ENCODE assay signal across 28 cellular contexts in the genomic region with DNA sequence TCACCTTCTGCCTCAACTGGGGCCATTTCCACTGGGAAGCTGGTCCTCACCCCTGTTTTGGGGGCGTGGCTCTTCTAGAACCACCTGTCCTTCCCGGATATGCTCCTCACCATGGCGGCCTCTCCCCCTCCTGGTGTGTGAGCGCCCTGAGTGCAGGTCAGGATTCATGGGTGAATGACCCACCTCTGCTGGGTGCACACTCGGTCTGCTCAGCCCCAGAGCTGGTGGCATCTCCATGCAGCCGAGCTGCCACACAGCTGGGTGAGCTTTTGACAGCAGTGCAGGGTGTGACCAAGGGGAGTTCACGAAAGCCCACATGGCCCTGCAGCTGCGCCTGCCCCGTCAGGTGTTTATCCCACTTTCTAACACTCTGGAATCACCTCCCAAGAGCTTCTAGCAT. TPM values are rescaled to one million over a fixed set of nuclear protein-coding genes. Genes with fewer than 3 reads are reported as not detected.
A peak's percentile ranks its signal among the peaks of the same experiment; 100 is the strongest.
DNase-seq lines count a peak whose midpoint lies in the region; ATAC-seq, FAIRE-seq and TF ChIP-seq lines count a peak whose summit lies in the region.
"Had no signal": no experiment of that assay in that cellular context is flagged by ENCODE, and none has a peak within 500 bp of the region (broad histone marks: within the 10 kb centered on the region; RNA-seq: fewer than 3 reads in every experiment).

No MANE protein-coding gene starts in this region.

- CTCF ChIA-PET in CD8-positive, alpha-beta T cell (lab: Charles Lee) = interaction anchor here (1.0 to 1.3 kb wide), 2 partner anchors 36 to 41 kb away, joined by 3 to 6 read pairs; no protein-coding TSS in a partner anchor

- peak; percentile 60 for DNase-seq in NCI-H2171 (lab: John Stamatoyannopoulos, UW)
- DNase-seq in bronchial epithelial cell (ENCODE audit: low read depth) = no peak
- DNase-seq in progenitor cell of endocrine pancreas (ENCODE audit: low spot score, unreplicated experiment) = no peak
- no peak for DNase-seq in CD8-positive, alpha-beta T cell
- no peak for DNase-seq in DMS 273 treated with DMSO at 0.1 percent for 48 hours (lab: John Stamatoyannopoulos, UW)
- DNase-seq: activated CD4-positive, alpha-beta T cell treated with anti-CD3 and anti-CD28 coated beads for 4 hours; activated CD8-positive, alpha-beta memory T cell treated with anti-CD3 and anti-CD28 coated beads for 24 hours; activated T-cell treated with anti-CD3 and anti-CD28 coated beads for 4 hours; AML-193; amniotic stem cell; brain microvascular endothelial cell; CD8-positive, alpha-beta memory T cell; dorsolateral prefrontal cortex; esophagus squamous epithelium; HCEC 1CT; kidney glomerular epithelial cell; Right ventricle myocardium superior; stimulated activated naive CD8-positive, alpha-beta T cell treated with anti-CD3 and anti-CD28 coated beads, Interleukin-15, Interleukin-2, amounts not matched to agents 100 U/mL and 50 U/mL, for 24 hours had no signal

- TF ChIP-seq CTCF in bronchial epithelial cell (IDR thresholded peaks at IDR 0.05; ENCODE audit: insufficient read depth, low read length, severe bottlenecking) (no peak), progenitor cell of endocrine pancreas (IDR thresholded peaks at IDR 0.05; ENCODE audit: unreplicated experiment) (no peak)
- TF ChIP-seq CTCF in CD8-positive, alpha-beta T cell (IDR thresholded peaks at IDR 0.05) = no peak

- no peak for ATAC-seq in GM19395 (IDR thresholded peaks at IDR 0.05; ENCODE audit: unreplicated experiment)
- no peak for ATAC-seq in CD8-positive, alpha-beta T cell
- ATAC-seq in HG03457 (IDR thresholded peaks at IDR 0.05; ENCODE audit: unreplicated experiment) = no peak
- ATAC-seq: pancreas; stimulated activated naive CD8-positive, alpha-beta T cell treated with anti-CD3 and anti-CD28 coated beads, Interleukin-15, Interleukin-2, amounts not matched to agents 100 U/mL and 50 U/mL, for 24 hours had no signal

- POLR2A ChIA-PET in CD8-positive, alpha-beta T cell (lab: Charles Lee) = no interaction called here

- no peaks in the 10 kb centered on the region for H3K27me3 ChIP-seq in BLaER1 treated with 17β-estradiol and CSF1 and Interleukin-3, amounts not matched to agents 10 nM and 100 nM
- no peaks in the 10 kb centered on the region for H3K27me3 ChIP-seq in bronchial epithelial cell (ENCODE audit: control insufficient read depth, insufficient read depth, low read length)
- H3K27me3 ChIP-seq in CD8-positive, alpha-beta T cell (ENCODE audit: insufficient read depth, low read length) = no peaks in the 10 kb centered on the region
- H3K27me3 ChIP-seq: brain microvascular endothelial cell, dorsolateral prefrontal cortex, esophagus squamous epithelium, pancreas had no signal

- H3K4me3 ChIP-seq in BLaER1 treated with 17β-estradiol and CSF1 and Interleukin-3, amounts not matched to agents 10 nM and 100 nM = no peak overlapping the region; a peak in 1 of 20 replicates
- no peak overlapping the region for H3K4me3 ChIP-seq in bronchial epithelial cell (ENCODE audit: low read depth, low read length)
- H3K4me3 ChIP-seq in CD8-positive, alpha-beta T cell (ENCODE audit: low read depth, low read length) = no peak overlapping the region
- H3K4me3 ChIP-seq: dorsolateral prefrontal cortex, esophagus squamous epithelium, lung, pancreas, skin epidermis had no signal

- H3K4me1 Mint-ChIP-seq in progenitor cell of endocrine pancreas (ENCODE audit: low read depth) = no peaks in the 10 kb centered on the region
- H3K4me1 Mint-ChIP-seq in CD8-positive, alpha-beta T cell (ENCODE audit: low read depth) = no peaks in the 10 kb centered on the region
- H3K4me1 Mint-ChIP-seq: activated naive CD4-positive, alpha-beta T cell treated with anti-CD3 and anti-CD28 coated beads, Interleukin-2, amount 50 U/mL, for 24 hours; CD8-positive, alpha-beta memory T cell had no signal

- H3K9me3 ChIP-seq in BLaER1 treated with 17β-estradiol and CSF1 and Interleukin-3, amounts not matched to agents 10 nM and 100 nM (replicated peaks in 1 of 11) = peaks cover 0 to 9% (median 0%) of the 10 kb centered on the region in 11 experiments; a peak in 3 of 22 replicates
- no peaks in the 10 kb centered on the region for H3K9me3 ChIP-seq in CD8-positive, alpha-beta T cell (ENCODE audit: low read length)
- H3K9me3 ChIP-seq: esophagus squamous epithelium, pancreas had no signal

- H3K4me1 ChIP-seq in BLaER1 treated with 17β-estradiol and CSF1 and Interleukin-3, amounts not matched to agents 10 nM and 100 nM = peaks cover 31 to 80% (median 74%) of the 10 kb centered on the region in 10 experiments
- no peaks in the 10 kb centered on the region for H3K4me1 ChIP-seq in CD8-positive, alpha-beta T cell (ENCODE audit: insufficient read depth, low read length)
- H3K4me1 ChIP-seq: esophagus squamous epithelium, pancreas had no signal

- H3K36me3 ChIP-seq in BLaER1 treated with 17β-estradiol and CSF1 and Interleukin-3, amounts not matched to agents 10 nM and 100 nM = peaks cover 0 to 72% (median 55%) of the 10 kb centered on the region in 11 experiments; a peak in 19 of 22 replicates
- peaks cover 5% of the 10 kb centered on the region for H3K36me3 ChIP-seq in bronchial epithelial cell (ENCODE audit: control insufficient read depth, insufficient read depth, low read length)
- H3K36me3 ChIP-seq in CD8-positive, alpha-beta T cell (ENCODE audit: insufficient read depth, low read length) = no peaks in the 10 kb centered on the region
- H3K36me3 ChIP-seq: pancreas had no signal

- no peaks in the 10 kb centered on the region for H3K27me3 Mint-ChIP-seq in progenitor cell of endocrine pancreas
- H3K27me3 Mint-ChIP-seq in CD8-positive, alpha-beta T cell (ENCODE audit: low read depth) = no peaks in the 10 kb centered on the region
- H3K27me3 Mint-ChIP-seq: activated naive CD4-positive, alpha-beta T cell treated with anti-CD3 and anti-CD28 coated beads, Interleukin-2, amount 50 U/mL, for 24 hours; CD8-positive, alpha-beta memory T cell had no signal

- H3K9me3 Mint-ChIP-seq in progenitor cell of endocrine pancreas (ENCODE audit: low read depth) = no peaks in the 10 kb centered on the region
- no peaks in the 10 kb centered on the region for H3K9me3 Mint-ChIP-seq in CD8-positive, alpha-beta T cell
- H3K9me3 Mint-ChIP-seq: activated naive CD4-positive, alpha-beta T cell treated with anti-CD3 and anti-CD28 coated beads, Interleukin-2, amount 50 U/mL, for 24 hours; CD8-positive, alpha-beta memory T cell; neural crest cell had no signal

- no peak overlapping the region for H3K4me3 Mint-ChIP-seq in progenitor cell of endocrine pancreas (ENCODE audit: low read depth)
- H3K4me3 Mint-ChIP-seq in CD8-positive, alpha-beta T cell = no peak overlapping the region
- H3K4me3 Mint-ChIP-seq: activated naive CD4-positive, alpha-beta T cell treated with anti-CD3 and anti-CD28 coated beads, Interleukin-2, amount 50 U/mL, for 24 hours; CD8-positive, alpha-beta memory T cell; neural crest cell had no signal

- peak overlapping the region in 10 of 11 experiments; percentile 9 to 97 (median 94); a peak in 19 of 22 replicates for H3K4me2 ChIP-seq in BLaER1 treated with 17β-estradiol and CSF1 and Interleukin-3, amounts not matched to agents 10 nM and 100 nM

- peaks cover 6% of the 10 kb centered on the region for H3K36me3 Mint-ChIP-seq in progenitor cell of endocrine pancreas (ENCODE audit: insufficient read depth)
- peaks cover 52% of the 10 kb centered on the region for H3K36me3 Mint-ChIP-seq in CD8-positive, alpha-beta T cell

- H3K27ac Mint-ChIP-seq in progenitor cell of endocrine pancreas = peak overlapping the region; percentile 33
- H3K27ac Mint-ChIP-seq in CD8-positive, alpha-beta T cell = no peak overlapping the region

- peak; percentile 60 for FAIRE-seq in bronchial epithelial cell (lab: Jason Lieb, UNC)
- FAIRE-seq: frontal cortex, GM12892, pancreas had no signal

- intact Hi-C loops in CD8-positive, alpha-beta T cell (cut with DNase I, micrococcal nuclease) = no loop called here

- peaks cover 12 to 100% (median 87%) of the 10 kb centered on the region in 11 experiments; a peak in 20 of 22 replicates for H4K20me1 ChIP-seq in BLaER1 treated with 17β-estradiol and CSF1 and Interleukin-3, amounts not matched to agents 10 nM and 100 nM

- H3K27ac ChIP-seq in BLaER1 treated with 17β-estradiol and CSF1 and Interleukin-3, amounts not matched to agents 10 nM and 100 nM = peak overlapping the region in 3 of 11 experiments; percentile 79 to 89 (median 85); a peak in 3 of 22 replicates
- no peak overlapping the region for H3K27ac ChIP-seq in CD8-positive, alpha-beta T cell (ENCODE audit: low read depth, low read length)
- H3K27ac ChIP-seq: brain microvascular endothelial cell, esophagus squamous epithelium, pancreas, skin epidermis had no signal

- H3K9ac ChIP-seq in BLaER1 treated with 17β-estradiol and CSF1 and Interleukin-3, amounts not matched to agents 10 nM and 100 nM = peak overlapping the region in 1 of 11 experiments; percentile 76; a peak in 2 of 22 replicates

RNA-seq across cellular contexts. Expression of gene GRIN2C, which starts 27.3 kb away (rescaled TPM):
- total RNA-seq in bronchial epithelial cell = under 0.01 and 0.13 TPM in 2 replicates
- 0.57 and 0.84 TPM in 2 replicates for total RNA-seq in progenitor cell of endocrine pancreas
- total RNA-seq in CD8-positive, alpha-beta T cell = not detected
- total RNA-seq: CD8-positive, alpha-beta memory T cell had no signal

RNA-seq across cellular contexts. Expression of gene FDXR, which starts 40.4 kb away (rescaled TPM):
- total RNA-seq in bronchial epithelial cell = 30.8 and 49.5 TPM in 2 replicates
- total RNA-seq in progenitor cell of endocrine pancreas = 16.9 and 18.2 TPM in 2 replicates
- total RNA-seq in CD8-positive, alpha-beta T cell = 1 to 10 TPM; 3.7 to 3.8 TPM

RNA-seq across cellular contexts. Expression of gene NAT9, which starts 56.3 kb away (rescaled TPM):
- 35.8 and 64.5 TPM in 2 replicates for total RNA-seq in bronchial epithelial cell
- total RNA-seq in progenitor cell of endocrine pancreas = 59.6 and 60.2 TPM in 2 replicates
- total RNA-seq in CD8-positive, alpha-beta T cell = 10 to 100 TPM; 37.9 to 41.1 TPM
